In genomic region chr4:19386786-19387185, GRCh38 we compare ENCODE assay signal across 22 cellular contexts.
"Had no signal": no experiment of that assay in that cellular context is flagged by ENCODE, and none has a peak within 500 bp of the region (broad histone marks: within the 10 kb centered on the region; RNA-seq: fewer than 3 reads in every experiment).

No MANE protein-coding gene starts in this region.

- H3K36me3 Mint-ChIP-seq: activated naive CD4-positive, alpha-beta T cell treated with anti-CD3 and anti-CD28 coated beads, Interleukin-2, amount 50 U/mL, for 24 hours; naive B cell; WTC11 had no signal

- H3K27me3 Mint-ChIP-seq: activated CD8-positive, alpha-beta T cell treated with anti-CD3 and anti-CD28 coated beads for 36 hours; activated naive CD4-positive, alpha-beta T cell treated with anti-CD3 and anti-CD28 coated beads, Interleukin-2, amount 50 U/mL, for 24 hours; naive B cell had no signal

- ATAC-seq: activated CD8-positive, alpha-beta T cell treated with anti-CD3 and anti-CD28 coated beads for 36 hours; activated T-cell treated with anti-CD3 and anti-CD28 coated beads, Interleukin-2, amount 50 U/mL, for 4 hours; body of pancreas; left colon; pancreas; WTC11 had no signal

- H3K27ac Mint-ChIP-seq: activated CD8-positive, alpha-beta T cell treated with anti-CD3 and anti-CD28 coated beads for 36 hours; activated naive CD4-positive, alpha-beta T cell treated with anti-CD3 and anti-CD28 coated beads, Interleukin-2, amount 50 U/mL, for 24 hours; naive B cell; WTC11 had no signal

- H3K4me3 Mint-ChIP-seq: activated CD8-positive, alpha-beta T cell treated with anti-CD3 and anti-CD28 coated beads for 36 hours; activated naive CD4-positive, alpha-beta T cell treated with anti-CD3 and anti-CD28 coated beads, Interleukin-2, amount 50 U/mL, for 24 hours; activated T-cell treated with anti-CD3 and anti-CD28 coated beads, Interleukin-2, amount 50 U/mL, for 4 hours; naive B cell; WTC11 had no signal

- H3K9me3 Mint-ChIP-seq: WTC11 had no signal

- H3K4me1 Mint-ChIP-seq: activated naive CD4-positive, alpha-beta T cell treated with anti-CD3 and anti-CD28 coated beads, Interleukin-2, amount 50 U/mL, for 24 hours; naive B cell; WTC11 had no signal

- FAIRE-seq: endothelial cell of umbilical vein, pancreas, TTC549 had no signal

- DNase-seq: activated CD4-positive, alpha-beta T cell treated with anti-CD3 and anti-CD28 coated beads for 48 hours; activated CD8-positive, alpha-beta T cell treated with anti-CD3 and anti-CD28 coated beads for 36 hours; activated effector memory CD4-positive, alpha-beta T cell treated with Interleukin-2 at 50 U/mL for 16 hours; activated T-cell treated with anti-CD3 and anti-CD28 coated beads, Interleukin-2, amount 50 U/mL, for 4 hours; adrenal gland; body of pancreas; central memory CD4-positive, alpha-beta T cell; effector CD8-positive, alpha-beta T cell; esophagus squamous epithelium; foreskin fibroblast; glutamatergic neuron; left colon; naive B cell; pancreas; sigmoid colon; stimulated activated CD4-positive, alpha-beta T cell treated with anti-CD3 and anti-CD28 coated beads, Interleukin-1b, Interleukin-23, amount 100 ng/mL, for 48 hours; stomach; testis had no signal
